Comparison of ENCODE assay signal across 16 cellular contexts in the genomic region with DNA sequence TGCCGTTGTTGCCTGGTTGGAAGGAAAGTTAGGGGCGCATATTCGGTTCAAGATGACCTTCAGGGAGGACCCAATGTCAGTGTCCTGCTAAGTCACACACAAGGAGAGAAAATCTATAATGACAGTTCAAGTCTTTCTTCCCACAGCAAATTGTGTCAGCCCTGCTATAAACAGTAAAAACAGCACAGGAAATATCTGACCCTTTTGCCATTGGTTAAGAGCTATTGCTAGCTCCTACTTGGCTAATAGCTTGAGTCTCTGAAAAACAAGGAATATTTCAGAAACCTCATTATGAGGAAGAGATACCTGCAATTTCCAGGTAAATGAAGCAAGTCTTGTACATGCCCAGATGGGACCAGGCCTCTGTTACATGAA.
DNase-seq lines count a peak whose midpoint lies in the region; ATAC-seq lines count a peak whose summit lies in the region.
"Had no signal": no experiment of that assay in that cellular context is flagged by ENCODE, and none has a peak within 500 bp of the region (broad histone marks: within the 10 kb centered on the region; RNA-seq: fewer than 3 reads in every experiment).

No MANE protein-coding gene starts in this region.

- no peak overlapping the region for H2BK5ac ChIP-seq in mesenchymal stem cell (ENCODE audit: low read depth, low read length, poor library complexity, severe bottlenecking)

- H3K4ac ChIP-seq in mesenchymal stem cell (ENCODE audit: low read depth in 1 of 2, low read length in 2 of 2): peak overlapping the region; percentile 28 to 33

- H3K9ac ChIP-seq in HUES48 (ENCODE audit: low read depth, low read length) (no peak overlapping the region), adipocyte (ENCODE audit: low read length) (peak overlapping the region; percentile 33), mesenchymal stem cell (ENCODE audit: low read length) (peak overlapping the region; percentile 31), skeletal muscle satellite cell (ENCODE audit: low read depth, low read length) (no peak overlapping the region)

- no peak overlapping the region for H2AK5ac ChIP-seq in mesenchymal stem cell (ENCODE audit: low read length, severe bottlenecking)

- H2BK15ac ChIP-seq in mesenchymal stem cell (ENCODE audit: low read depth, poor library complexity, severe bottlenecking): no peak overlapping the region

- H3K36me3 ChIP-seq in HUES48 (ENCODE audit: control insufficient read depth, insufficient read depth, low read length): no peaks in the 10 kb centered on the region
- no peaks in the 10 kb centered on the region for H3K36me3 ChIP-seq in adipocyte (ENCODE audit: control insufficient read depth, insufficient read depth, low read length, severe bottlenecking)
- no peaks in the 10 kb centered on the region for H3K36me3 ChIP-seq in mesenchymal stem cell (ENCODE audit: control insufficient read depth in 1 of 2, insufficient read depth in 2 of 2, low read depth in 1 of 2, low read length in 2 of 2)
- H3K36me3 ChIP-seq in skeletal muscle satellite cell (ENCODE audit: insufficient read depth, low read length): no peaks in the 10 kb centered on the region
- H3K36me3 ChIP-seq: thoracic aorta had no signal

- H3K23ac ChIP-seq in mesenchymal stem cell (ENCODE audit: low read length in 2 of 2): no peak overlapping the region

- H3K4me3 ChIP-seq in HUES48 (ENCODE audit: low read depth, low read length): no peak overlapping the region
- H3K4me3 ChIP-seq in adipocyte (ENCODE audit: low read length): peak overlapping the region; percentile 13
- no peak overlapping the region for H3K4me3 ChIP-seq in mesenchymal stem cell (ENCODE audit: insufficient read depth in 1 of 2, low read depth in 1 of 2, low read length in 2 of 2)
- no peak overlapping the region for H3K4me3 ChIP-seq in skeletal muscle satellite cell (ENCODE audit: low read length)
- H3K4me3 ChIP-seq: skin epidermis, thoracic aorta had no signal

- peak overlapping the region; percentile 46 for H3K27ac ChIP-seq in HUES48 (ENCODE audit: low read depth, low read length)
- H3K27ac ChIP-seq in mesenchymal stem cell (ENCODE audit: low read length, poor library complexity, severe bottlenecking): no peak overlapping the region

- DNase-seq in adipocyte (ENCODE audit: low read depth) (peak; percentile 13), mesenchymal stem cell (no peak), activated gamma-delta T cell (lab: John Stamatoyannopoulos, UW) (no peak), OCI-M1 (lab: John Stamatoyannopoulos, UW) (no peak)
- no peak for DNase-seq in stimulated activated CD4-positive, alpha-beta T cell treated with anti-CD3 and anti-CD28 coated beads, Interleukin-2, amount 100 ng/mL, for 24 hours
- DNase-seq: activated CD4-positive, alpha-beta T cell treated with anti-CD3 and anti-CD28 coated beads, Interleukin-2, amount 50 U/mL, for 1 hour; activated naive CD4-positive, alpha-beta T cell treated with anti-CD3 and anti-CD28 coated beads, Interleukin-2, amount 10 ng/mL, durations not matched to agents 7 days and 5 days; cortex of kidney; GOT3; Karpas-422; NCI-H1105 treated with DMSO at 0.1 percent for 48 hours had no signal

- no peak overlapping the region for H2BK120ac ChIP-seq in mesenchymal stem cell (ENCODE audit: low read depth, low read length)

- no peaks in the 10 kb centered on the region for H3K27me3 ChIP-seq in HUES48 (ENCODE audit: control insufficient read depth, insufficient read depth, low read length)
- no peaks in the 10 kb centered on the region for H3K27me3 ChIP-seq in adipocyte (replicated peaks; ENCODE audit: control insufficient read depth, insufficient read depth, low read length)
- no peaks in the 10 kb centered on the region for H3K27me3 ChIP-seq in mesenchymal stem cell (ENCODE audit: control insufficient read depth in 1 of 2, insufficient read depth in 1 of 2, low read length in 2 of 2)
- no peaks in the 10 kb centered on the region for H3K27me3 ChIP-seq in skeletal muscle satellite cell (ENCODE audit: control insufficient read depth, insufficient read depth, low read length)

- 65% methylated on average over 3 of the region's 3 CpGs for WGBS in mesenchymal stem cell

- H4K8ac ChIP-seq in mesenchymal stem cell (ENCODE audit: low read length): no peak overlapping the region

- H3K79me1 ChIP-seq in mesenchymal stem cell (replicated peaks; ENCODE audit: low read length, poor library complexity, severe bottlenecking): no peaks in the 10 kb centered on the region

- H3K18ac ChIP-seq in mesenchymal stem cell (ENCODE audit: low read depth in 1 of 2, low read length in 2 of 2): peak overlapping the region in 1 of 2 experiments; percentile 66

- no peak for ATAC-seq in GM18909 (IDR thresholded peaks at IDR 0.05; ENCODE audit: poor library complexity, unreplicated experiment)

- H3K9me3 ChIP-seq in HUES48 (ENCODE audit: control insufficient read depth, insufficient read depth, low read length) (no peaks in the 10 kb centered on the region), adipocyte (ENCODE audit: control insufficient read depth, low read length) (no peaks in the 10 kb centered on the region), mesenchymal stem cell (ENCODE audit: control insufficient read depth, low read length) (peaks cover 4% of the 10 kb centered on the region), skeletal muscle satellite cell (replicated peaks; ENCODE audit: low read length) (no peaks in the 10 kb centered on the region)
- H3K9me3 ChIP-seq: thoracic aorta had no signal

- no peak overlapping the region for H2AFZ ChIP-seq in mesenchymal stem cell (ENCODE audit: low read depth, low read length)

- H4K91ac ChIP-seq in mesenchymal stem cell (ENCODE audit: low read length): no peak overlapping the region

- H2BK12ac ChIP-seq in mesenchymal stem cell (ENCODE audit: low read length in 2 of 2): peak overlapping the region in 1 of 2 experiments; percentile 71

- no peak overlapping the region for H3K14ac ChIP-seq in mesenchymal stem cell (ENCODE audit: low read length in 2 of 2)

- peaks cover 15% of the 10 kb centered on the region; the same call in 1 of the 2 replicates for H3K4me1 ChIP-seq in HUES48 (ENCODE audit: control insufficient read depth, insufficient read depth, low read length)
- H3K4me1 ChIP-seq in adipocyte (ENCODE audit: control insufficient read depth, insufficient read depth, low read length): peaks cover 11% of the 10 kb centered on the region
- no peaks in the 10 kb centered on the region for H3K4me1 ChIP-seq in mesenchymal stem cell (ENCODE audit: control insufficient read depth, insufficient read depth, low read depth, low read length)
- no peaks in the 10 kb centered on the region for H3K4me1 ChIP-seq in skeletal muscle satellite cell (ENCODE audit: control insufficient read depth, insufficient read depth, low read length)

- H3K4me2 ChIP-seq in mesenchymal stem cell (ENCODE audit: low read length, poor library complexity, severe bottlenecking): no peak overlapping the region
- H3K4me2 ChIP-seq in skeletal muscle satellite cell (ENCODE audit: low read length): peak overlapping the region; percentile 6

Comparison
In these comparisons a context has a peak if more than half of its experiments do, and no peak if none do; other contexts are left out.
1. H3K9ac ChIP-seq: peak in adipocyte (single experiment) and mesenchymal stem cell (single experiment); none in HUES48 (single experiment) and skeletal muscle satellite cell (single experiment).